11 cellular contexts compared by ENCODE assay signal in the genomic region with DNA sequence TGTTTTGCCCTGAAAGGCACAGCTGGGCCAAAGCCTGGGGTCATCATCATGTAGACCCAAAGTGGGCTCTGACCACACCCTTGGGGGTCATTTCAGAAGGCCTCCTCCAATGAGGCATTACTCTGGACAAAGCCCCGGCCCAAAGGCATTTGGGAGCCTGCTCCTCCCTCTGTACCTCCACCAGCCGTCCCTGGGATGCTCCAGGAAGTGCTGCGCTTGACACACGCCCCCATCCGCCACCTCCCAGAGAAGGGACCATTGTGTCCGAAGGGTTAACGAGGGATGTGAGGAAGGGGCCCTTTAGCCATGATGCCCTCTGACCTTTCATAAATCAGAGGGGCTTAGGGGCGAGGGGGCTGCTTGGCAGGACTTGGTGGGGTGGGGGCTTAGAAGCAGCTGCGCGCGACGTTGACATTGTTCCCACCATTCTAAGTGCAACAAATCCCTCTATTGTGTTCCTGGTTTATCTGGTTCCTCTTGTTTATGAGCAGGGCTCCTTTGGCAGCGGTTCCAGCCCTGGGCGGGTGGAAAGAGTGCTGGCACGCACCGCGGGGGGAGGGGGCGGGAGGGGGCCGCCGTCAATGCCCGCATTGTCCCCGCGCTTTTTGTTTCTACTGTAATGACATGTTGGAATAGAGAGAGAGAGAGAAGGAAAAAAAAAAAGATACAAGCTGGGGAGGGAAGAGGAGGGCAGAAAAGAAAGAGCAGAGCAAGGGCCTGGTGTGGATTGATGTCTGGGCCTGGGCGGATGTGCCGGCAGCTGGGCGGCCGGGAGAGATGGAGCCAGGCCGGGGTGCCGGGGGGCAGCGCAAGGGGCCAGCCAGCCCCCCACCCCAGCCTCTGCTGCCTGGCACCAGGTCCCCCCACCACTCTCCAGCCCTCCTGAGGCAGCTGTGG. TPM values are rescaled to one million over a fixed set of nuclear protein-coding genes. Genes with fewer than 3 reads are reported as not detected.
DNase-seq lines count a peak whose midpoint lies in the region; ATAC-seq and TF ChIP-seq lines count a peak whose summit lies in the region.
"Had no signal": no experiment of that assay in that cellular context is flagged by ENCODE, and none has a peak within 500 bp of the region (broad histone marks: within the 10 kb centered on the region; RNA-seq: fewer than 3 reads in every experiment).

No MANE protein-coding gene starts in this region.

- no peaks in the 10 kb centered on the region for H3K4me1 Mint-ChIP-seq in activated T-cell treated with anti-CD3 and anti-CD28 coated beads, Interleukin-2, amount 50 U/mL, for 4 hours (ENCODE audit: low read depth)

- H3K4me1 ChIP-seq in PC-3 (ENCODE audit: insufficient read depth, low read length) (peaks cover 10% of the 10 kb centered on the region), fibroblast of lung (ENCODE audit: control insufficient read depth, extremely low read depth, insufficient read depth, low read length) (peaks cover 4% of the 10 kb centered on the region), muscle layer of colon (ENCODE audit: insufficient read depth, low read length) (peaks cover 21% of the 10 kb centered on the region)

- POLR2A ChIA-PET in PC-3 (lab: Charles Lee; ENCODE audit: unreplicated experiment): no interaction called here

- H3K4me3 ChIP-seq in PC-3 (ENCODE audit: low read length): no peak overlapping the region
- no peak overlapping the region for H3K4me3 ChIP-seq in fibroblast of lung (replicated peaks in 1 of 4; ENCODE audit: control extremely low read depth in 1 of 4, insufficient read depth in 1 of 4, low read depth in 3 of 4, low read length in 4 of 4)
- H3K4me3 ChIP-seq in muscle layer of colon (ENCODE audit: low read depth in 1 of 2, low read length in 2 of 2): peak overlapping the region in 1 of 2 donors; percentile 12

- H3K4me2 ChIP-seq in PC-3 (ENCODE audit: low read length) (peak overlapping the region; percentile 66), fibroblast of lung (ENCODE audit: extremely low read depth, insufficient read depth, low read length) (peak overlapping the region; percentile 5)

- no peak overlapping the region for H3K4me3 Mint-ChIP-seq in activated T-cell treated with anti-CD3 and anti-CD28 coated beads, Interleukin-2, amount 50 U/mL, for 4 hours

- H2AFZ ChIP-seq in PC-3 (ENCODE audit: low read length) (peak overlapping the region; percentile 84), fibroblast of lung (ENCODE audit: low read length) (peak overlapping the region; percentile 55)

- no peaks in the 10 kb centered on the region for H3K36me3 Mint-ChIP-seq in activated T-cell treated with anti-CD3 and anti-CD28 coated beads, Interleukin-2, amount 50 U/mL, for 4 hours (ENCODE audit: insufficient read depth)

- no peak for TF ChIP-seq CTCF in PC-3 (conservative IDR thresholded peaks at IDR 0.05; ENCODE audit: low read depth, low read length)
- TF ChIP-seq CTCF in fibroblast of lung (conservative IDR thresholded peaks at IDR 0.05 in 1 of 2, IDR thresholded peaks at IDR 0.05 in 1 of 2; ENCODE audit: low read depth in 1 of 2, low read length in 2 of 2): no peak

- H3K36me3 ChIP-seq in PC-3 (ENCODE audit: low read depth, low read length): no peaks in the 10 kb centered on the region
- no peaks in the 10 kb centered on the region for H3K36me3 ChIP-seq in fibroblast of lung (ENCODE audit: control insufficient read depth, insufficient read depth, low read length)
- no peaks in the 10 kb centered on the region for H3K36me3 ChIP-seq in muscle layer of colon (ENCODE audit: insufficient read depth, low read length)

- H3K27me3 Mint-ChIP-seq in activated T-cell treated with anti-CD3 and anti-CD28 coated beads, Interleukin-2, amount 50 U/mL, for 4 hours (ENCODE audit: low read depth): no peaks in the 10 kb centered on the region

- H3K9me3 Mint-ChIP-seq in activated T-cell treated with anti-CD3 and anti-CD28 coated beads, Interleukin-2, amount 50 U/mL, for 4 hours: no peaks in the 10 kb centered on the region

- intact Hi-C loops in PC-3 (cut with micrococcal nuclease): no loop called here

- H4K20me1 ChIP-seq in PC-3 (ENCODE audit: low read length) (no peaks in the 10 kb centered on the region), fibroblast of lung (ENCODE audit: control insufficient read depth, extremely low read depth, insufficient read depth, low read length) (no peaks in the 10 kb centered on the region)

- 0 out of 2 replicates have a peak overlapping the region, but pooled peaks have one; percentile 25 for H3K27ac ChIP-seq in PC-3 (ENCODE audit: low read length)
- no peak overlapping the region for H3K27ac ChIP-seq in fibroblast of lung (ENCODE audit: insufficient read depth, low read length)
- H3K27ac ChIP-seq in muscle layer of colon (ENCODE audit: low read depth, low read length): peak overlapping the region; percentile 64

- H3K9me3 ChIP-seq in PC-3 (ENCODE audit: low read length): no peaks in the 10 kb centered on the region
- no peaks in the 10 kb centered on the region for H3K9me3 ChIP-seq in fibroblast of lung (ENCODE audit: control insufficient read depth, insufficient read depth, low read depth, low read length)
- H3K9me3 ChIP-seq in muscle layer of colon (ENCODE audit: low read length): no peaks in the 10 kb centered on the region

- DNase-seq in AG08395 (ENCODE audit: low spot score): peak; percentile 48
- DNase-seq in PC-3: peak; percentile 66
- DNase-seq in fibroblast of lung (ENCODE audit: low read depth in 2 of 2): peak; percentile 35 to 63
- no peak for DNase-seq in NCI-H1417 (lab: John Stamatoyannopoulos, UW)
- no peak for DNase-seq in effector CD4-positive, alpha-beta T cell
- no peak for DNase-seq in activated T-cell treated with anti-CD3 and anti-CD28 coated beads, Interleukin-2, amount 50 U/mL, for 4 hours
- no peak for DNase-seq in NCI-H82 treated with DMSO at 0.1 percent for 48 hours (lab: John Stamatoyannopoulos, UW; ENCODE audit: unreplicated experiment)
- DNase-seq: activated CD4-positive, alpha-beta T cell treated with anti-CD3 and anti-CD28 coated beads, Interleukin-2, amount 50 U/mL, for 4 hours had no signal

- no peak for ATAC-seq in PC-3
- ATAC-seq in activated T-cell treated with anti-CD3 and anti-CD28 coated beads, Interleukin-2, amount 50 U/mL, for 4 hours: no peak

- no TSS peak for BruUV-seq in PC-3 (replicated peaks; lab: Mats Ljungman, UMichigan)

- H3K79me2 ChIP-seq in PC-3 (ENCODE audit: low read length): no peaks in the 10 kb centered on the region
- no peaks in the 10 kb centered on the region for H3K79me2 ChIP-seq in fibroblast of lung (ENCODE audit: control insufficient read depth, insufficient read depth, low read length)

- H3K9ac ChIP-seq in PC-3 (ENCODE audit: low read length) (peak overlapping the region; percentile 25; the same call in 1 of the 2 replicates), fibroblast of lung (ENCODE audit: insufficient read depth, low read length) (no peak overlapping the region), muscle layer of colon (ENCODE audit: low read length) (no peak overlapping the region)

- H3K27me3 ChIP-seq in PC-3 (ENCODE audit: low read length) (no peaks in the 10 kb centered on the region), fibroblast of lung (ENCODE audit: control insufficient read depth, insufficient read depth, low read length) (no peaks in the 10 kb centered on the region), muscle layer of colon (ENCODE audit: control insufficient read depth in 1 of 2, insufficient read depth in 2 of 2, low read length in 2 of 2) (no peaks in the 10 kb centered on the region)

- CTCF ChIA-PET in PC-3 (lab: Charles Lee): no interaction called here

- no peaks in the 10 kb centered on the region for H3K9me2 ChIP-seq in PC-3 (replicated peaks; ENCODE audit: low read length)

- H3F3A ChIP-seq in PC-3 (ENCODE audit: low read length, unreplicated experiment): no peaks in the 10 kb centered on the region

RNA-seq across cellular contexts. Expression of a gene that starts 32.1 kb away (rescaled TPM):
- total RNA-seq in PC-3 (2014; rRNA removed): 1.1 TPM in 1 of 2 replicates, not detected in the other
- not detected in 2 replicates for total RNA-seq in fibroblast of lung
- polyA plus RNA-seq in fibroblast of lung: not detected in 2 replicates
- polyA plus RNA-seq in fibroblast of lung (2012): not detected in 2 replicates
- not detected in 2 replicates for polyA minus RNA-seq in fibroblast of lung (ENCODE audit: low replicate concordance)
- not detected for total RNA-seq in activated T-cell treated with anti-CD3 and anti-CD28 coated beads, Interleukin-2, amount 50 U/mL, for 4 hours
- total RNA-seq: NCI-H460 had no signal
- polyA plus RNA-seq: BJ had no signal

RNA-seq across cellular contexts. Expression of a gene that starts 40.8 kb away (rescaled TPM):
- total RNA-seq in PC-3 (2014; rRNA removed): 41.7 and 45.5 TPM in 2 replicates
- total RNA-seq in fibroblast of lung: 5.9 and 7.8 TPM in 2 replicates
- polyA plus RNA-seq in fibroblast of lung: 7.8 and 11.1 TPM in 2 replicates
- 6.7 and 7.2 TPM in 2 replicates for polyA plus RNA-seq in fibroblast of lung (2012)
- 0.85 and 11.1 TPM in 2 replicates for polyA minus RNA-seq in fibroblast of lung (ENCODE audit: low replicate concordance)
- total RNA-seq in activated T-cell treated with anti-CD3 and anti-CD28 coated beads, Interleukin-2, amount 50 U/mL, for 4 hours: 10 to 100 TPM; 21.7 to 24.2 (median 23.1) TPM

Comparison
In these comparisons a context has a peak if more than half of its experiments do, and no peak if none do; other contexts are left out.
1. DNase-seq: peak in AG08395 (single experiment), PC-3 (single experiment) and fibroblast of lung (2 of 2); none in NCI-H1417 (0 of 3), effector CD4-positive, alpha-beta T cell (single experiment), activated T-cell treated with anti-CD3 and anti-CD28 coated beads, Interleukin-2, amount 50 U/mL, for 4 hours (single experiment) and NCI-H82 treated with DMSO at 0.1 percent for 48 hours (single experiment).